ENCODE assay signal across 25 cellular contexts in the genomic region with DNA sequence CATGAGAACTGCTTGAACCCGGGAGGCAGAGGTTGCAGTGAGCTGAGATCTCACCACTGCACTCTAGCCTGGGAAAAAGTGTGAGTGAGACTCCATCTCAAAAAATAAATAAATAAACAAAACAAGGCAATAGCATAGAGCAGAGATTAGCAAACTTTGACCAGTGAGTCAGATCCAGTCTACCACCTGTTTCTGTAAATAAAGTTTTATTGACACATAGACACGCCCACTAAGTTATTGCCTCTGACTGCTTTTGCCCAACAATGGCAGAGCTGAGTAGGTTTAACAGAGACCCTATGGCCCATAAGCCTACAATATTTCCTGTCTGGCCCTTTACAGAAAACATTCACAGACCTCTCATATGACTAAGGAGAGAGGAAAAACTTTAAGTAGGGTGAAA. TPM values are rescaled to one million over a fixed set of nuclear protein-coding genes. Genes with fewer than 3 reads are reported as not detected.
DNase-seq lines count a peak whose midpoint lies in the region; ATAC-seq, FAIRE-seq and TF ChIP-seq lines count a peak whose summit lies in the region.
"Had no signal": no experiment of that assay in that cellular context is flagged by ENCODE, and none has a peak within 500 bp of the region (broad histone marks: within the 10 kb centered on the region; RNA-seq: fewer than 3 reads in every experiment).

No MANE protein-coding gene starts in this region.

- intact Hi-C loops in activated T-helper 2 cell treated with anti-CD3 and anti-CD28 coated beads, Interferon-gamma antibody, Interleukin-2, Interleukin-4, amounts not matched to agents 10 μg/mL and 5 μg/mL and 100 μg/mL, durations not matched to agents 14 hours and 24 hours and 36 hours (cut with micrococcal nuclease): no loop called here
- intact Hi-C loops in transverse colon (cut with DNase I; ENCODE audit: low total_unique reads): no loop called here
- intact Hi-C loops in activated CD4-positive, alpha-beta T cell treated with anti-CD3 and anti-CD28 coated beads, Interleukin-2, amount 10 ng/mL, durations not matched to agents 24 days and 14 days (cut with micrococcal nuclease): no loop called here

- H4K20me1 ChIP-seq in Loucy (ENCODE audit: insufficient read depth, low read length, poor library complexity, severe bottlenecking): peaks cover 48% of the 10 kb centered on the region

- TF ChIP-seq EP300 in transverse colon (IDR thresholded peaks at IDR 0.05; ENCODE audit: low read depth): no peak

- no peak for DNase-seq in activated T-helper 2 cell treated with anti-CD3 and anti-CD28 coated beads, Interferon-gamma antibody, Interleukin-2, Interleukin-4, amounts not matched to agents 10 μg/mL and 5 μg/mL and 100 μg/mL, durations not matched to agents 14 hours and 24 hours and 36 hours (ENCODE audit: low spot score)
- peak; percentile 24 for DNase-seq in fibroblast of mammary gland (ENCODE audit: low read depth)
- no peak for DNase-seq in transverse colon
- DNase-seq in activated CD4-positive, alpha-beta T cell treated with anti-CD3 and anti-CD28 coated beads, Interleukin-2, amount 10 ng/mL, durations not matched to agents 24 days and 14 days: no peak
- no peak for DNase-seq in GM12891 (ENCODE audit: insufficient read length, low spot score)
- DNase-seq: CD8-positive, alpha-beta memory T cell; DMS 273 treated with DMSO at 0.1 percent for 48 hours; DND-41; H7; IMR-90; NCI-H1092 treated with DMSO at 0.1 percent for 48 hours; NCI-H1436; NCI-H187; NCI-H2081 treated with DMSO at 0.1 percent for 48 hours; NCI-H2171; NCI-H226; NCI-H510A; NCI-H69; Right ventricle myocardium superior; RPMI8226 had no signal

- H3K36me3 ChIP-seq in Loucy (ENCODE audit: insufficient read depth, low read length) (peaks cover 29% of the 10 kb centered on the region; the same call in 1 of the 2 replicates), transverse colon (no peaks in the 10 kb centered on the region)
- H3K36me3 ChIP-seq: SJSA1 had no signal

- no peaks in the 10 kb centered on the region for H3K27me3 Mint-ChIP-seq in activated T-helper 2 cell treated with anti-CD3 and anti-CD28 coated beads, Interferon-gamma antibody, Interleukin-2, Interleukin-4, amounts not matched to agents 10 μg/mL and 5 μg/mL and 100 μg/mL, durations not matched to agents 14 hours and 24 hours and 36 hours (ENCODE audit: low read depth)
- H3K27me3 Mint-ChIP-seq in activated CD4-positive, alpha-beta T cell treated with anti-CD3 and anti-CD28 coated beads, Interleukin-2, amount 10 ng/mL, durations not matched to agents 24 days and 14 days: no peaks in the 10 kb centered on the region

- TF ChIP-seq CTCF in Loucy (conservative IDR thresholded peaks at IDR 0.05; ENCODE audit: low read length) (no peak), fibroblast of mammary gland (conservative IDR thresholded peaks at IDR 0.05; ENCODE audit: control insufficient read depth, insufficient read depth, low read depth, low read length) (no peak), transverse colon (IDR thresholded peaks at IDR 0.05) (no peak)

- no peak for TF ChIP-seq POLR2A in transverse colon (IDR thresholded peaks at IDR 0.05)
- no peak for TF ChIP-seq POLR2A in GM12891 (IDR thresholded peaks at IDR 0.05; ENCODE audit: low read depth, low read length)

- peak overlapping the region; percentile 71 for H3K9ac ChIP-seq in Loucy (ENCODE audit: low read depth, low read length, poor library complexity, severe bottlenecking)
- H3K9ac ChIP-seq: KMS-11 had no signal

- H3K4me3 Mint-ChIP-seq in activated T-helper 2 cell treated with anti-CD3 and anti-CD28 coated beads, Interferon-gamma antibody, Interleukin-2, Interleukin-4, amounts not matched to agents 10 μg/mL and 5 μg/mL and 100 μg/mL, durations not matched to agents 14 hours and 24 hours and 36 hours (ENCODE audit: low read depth): no peak overlapping the region
- no peak overlapping the region for H3K4me3 Mint-ChIP-seq in activated CD4-positive, alpha-beta T cell treated with anti-CD3 and anti-CD28 coated beads, Interleukin-2, amount 10 ng/mL, durations not matched to agents 24 days and 14 days
- H3K4me3 Mint-ChIP-seq: CD8-positive, alpha-beta memory T cell had no signal

- H3K36me3 Mint-ChIP-seq in activated T-helper 2 cell treated with anti-CD3 and anti-CD28 coated beads, Interferon-gamma antibody, Interleukin-2, Interleukin-4, amounts not matched to agents 10 μg/mL and 5 μg/mL and 100 μg/mL, durations not matched to agents 14 hours and 24 hours and 36 hours (ENCODE audit: low read depth): peaks cover 41% of the 10 kb centered on the region
- H3K36me3 Mint-ChIP-seq in activated CD4-positive, alpha-beta T cell treated with anti-CD3 and anti-CD28 coated beads, Interleukin-2, amount 10 ng/mL, durations not matched to agents 24 days and 14 days (ENCODE audit: low read depth): peaks cover 36% of the 10 kb centered on the region

- no peaks in the 10 kb centered on the region for H3K9me2 ChIP-seq in Loucy (replicated peaks; ENCODE audit: low read depth, low read length)

- ATAC-seq in HG03520 (IDR thresholded peaks at IDR 0.05; ENCODE audit: unreplicated experiment): no peak

- H3K9me3 ChIP-seq in Loucy (ENCODE audit: insufficient read depth, low read depth, low read length): no peaks in the 10 kb centered on the region
- H3K9me3 ChIP-seq in transverse colon: no peaks in the 10 kb centered on the region
- H3K9me3 ChIP-seq: SJSA1 had no signal

- no peak for FAIRE-seq in GM12891 (lab: Jason Lieb, UNC)

- H3K4me1 ChIP-seq in Loucy (ENCODE audit: insufficient read depth, low read length, poor library complexity, severe bottlenecking) (peaks cover 61% of the 10 kb centered on the region), transverse colon (peaks cover 0 to 12% (median 0%) of the 10 kb centered on the region in 4 donors)
- H3K4me1 ChIP-seq: SJSA1 had no signal

- H3K4me3 ChIP-seq in Loucy (ENCODE audit: low read length, poor library complexity, severe bottlenecking): no peak overlapping the region
- H3K4me3 ChIP-seq in fibroblast of mammary gland (ENCODE audit: control insufficient read depth, low read depth, low read length): no peak overlapping the region
- no peak overlapping the region for H3K4me3 ChIP-seq in transverse colon
- H3K4me3 ChIP-seq: SJSA1 had no signal

- H2AFZ ChIP-seq in Loucy (ENCODE audit: low read length): no peak overlapping the region

- peak overlapping the region; percentile 21 for H3K27ac Mint-ChIP-seq in activated T-helper 2 cell treated with anti-CD3 and anti-CD28 coated beads, Interferon-gamma antibody, Interleukin-2, Interleukin-4, amounts not matched to agents 10 μg/mL and 5 μg/mL and 100 μg/mL, durations not matched to agents 14 hours and 24 hours and 36 hours
- H3K27ac Mint-ChIP-seq in activated CD4-positive, alpha-beta T cell treated with anti-CD3 and anti-CD28 coated beads, Interleukin-2, amount 10 ng/mL, durations not matched to agents 24 days and 14 days: no peak overlapping the region
- H3K27ac Mint-ChIP-seq: CD8-positive, alpha-beta memory T cell had no signal

- H3K27me3 ChIP-seq in Loucy (ENCODE audit: insufficient read depth, low read length, poor library complexity, severe bottlenecking): no peaks in the 10 kb centered on the region
- H3K27me3 ChIP-seq in transverse colon: no peaks in the 10 kb centered on the region
- H3K27me3 ChIP-seq: SJSA1 had no signal

- no peaks in the 10 kb centered on the region for H3K9me3 Mint-ChIP-seq in activated T-helper 2 cell treated with anti-CD3 and anti-CD28 coated beads, Interferon-gamma antibody, Interleukin-2, Interleukin-4, amounts not matched to agents 10 μg/mL and 5 μg/mL and 100 μg/mL, durations not matched to agents 14 hours and 24 hours and 36 hours
- no peaks in the 10 kb centered on the region for H3K9me3 Mint-ChIP-seq in activated CD4-positive, alpha-beta T cell treated with anti-CD3 and anti-CD28 coated beads, Interleukin-2, amount 10 ng/mL, durations not matched to agents 24 days and 14 days
- H3K9me3 Mint-ChIP-seq: CD8-positive, alpha-beta memory T cell had no signal

- H3K4me2 ChIP-seq in Loucy (ENCODE audit: low read depth, low read length, poor library complexity, severe bottlenecking): peak overlapping the region; percentile 76
- H3K4me2 ChIP-seq: KMS-11 had no signal

- WGBS in transverse colon (ENCODE audit: low coverage in 1 of 2), 2 donors: 64 to 84% methylated on average over 2 of the region's 2 CpGs

- H3F3A ChIP-seq in Loucy (ENCODE audit: low read depth): peaks cover 9% of the 10 kb centered on the region

- H3K4me1 Mint-ChIP-seq in activated T-helper 2 cell treated with anti-CD3 and anti-CD28 coated beads, Interferon-gamma antibody, Interleukin-2, Interleukin-4, amounts not matched to agents 10 μg/mL and 5 μg/mL and 100 μg/mL, durations not matched to agents 14 hours and 24 hours and 36 hours (ENCODE audit: low read depth): peaks cover 8% of the 10 kb centered on the region
- peaks cover 11% of the 10 kb centered on the region for H3K4me1 Mint-ChIP-seq in activated CD4-positive, alpha-beta T cell treated with anti-CD3 and anti-CD28 coated beads, Interleukin-2, amount 10 ng/mL, durations not matched to agents 24 days and 14 days

- in situ Hi-C loops in transverse colon (cut with MboI; ENCODE audit: low pct_ligation_motif_present in 1 of 4, low pct_unique_long_range_greater_than_20kb in 1 of 4, low sequenced_read_pairs in 3 of 4): no loop called here

- H3K79me2 ChIP-seq in Loucy (ENCODE audit: insufficient read depth, low read length): peaks cover 94% of the 10 kb centered on the region

- H3K27ac ChIP-seq in transverse colon: peak overlapping the region in 3 of 4 donors; percentile 26 to 57 (median 37)
- H3K27ac ChIP-seq: C4-2B, KMS-11, SJSA1 had no signal

TF ChIP-seq in GM12891, 5 proteins besides CTCF, POLR2A, EP300 and RAD21:
- TF ChIP-seq TAF1 (IDR thresholded peaks at IDR 0.05; ENCODE audit: low read depth, low read length): no peak
- TF ChIP-seq POLR2AphosphoS5 (IDR thresholded peaks at IDR 0.05; ENCODE audit: low read depth, low read length): no peak
- no peak for TF ChIP-seq PAX5 (IDR thresholded peaks at IDR 0.05; ENCODE audit: insufficient read depth, low read length, severe bottlenecking)
- TF ChIP-seq POU2F2 (IDR thresholded peaks at IDR 0.05; ENCODE audit: low read depth, low read length): no peak
- no peak for TF ChIP-seq SPI1 (IDR thresholded peaks at IDR 0.05; ENCODE audit: low read depth, low read length)

RNA-seq across cellular contexts. Expression of gene XYLT1, which starts 44.3 kb away (rescaled TPM):
- total RNA-seq in activated T-helper 2 cell treated with anti-CD3 and anti-CD28 coated beads, Interferon-gamma antibody, Interleukin-2, Interleukin-4, amounts not matched to agents 10 μg/mL and 5 μg/mL and 100 μg/mL, durations not matched to agents 14 hours and 24 hours and 36 hours: 15.7 and 18.9 TPM in 2 replicates
- total RNA-seq in transverse colon: 10 to 100 TPM; 22.3 to 44.6 (median 39.4) TPM
- 13.0 and 14.7 TPM in 2 replicates for total RNA-seq in activated CD4-positive, alpha-beta T cell treated with anti-CD3 and anti-CD28 coated beads, Interleukin-2, amount 10 ng/mL, durations not matched to agents 24 days and 14 days
- 5.8 TPM for polyA plus RNA-seq in GM12891 (2012; ENCODE audit: low read depth, missing spikeins)
